13 cellular contexts compared by ENCODE assay signal in genomic region chrX:57282568-57282967, GRCh38. TPM values are rescaled to one million over a fixed set of nuclear protein-coding genes. Genes with fewer than 3 reads are reported as not detected.
DNase-seq lines count a peak whose midpoint lies in the region; ATAC-seq and TF ChIP-seq lines count a peak whose summit lies in the region.
"Had no signal": no experiment of that assay in that cellular context is flagged by ENCODE, and none has a peak within 500 bp of the region (broad histone marks: within the 10 kb centered on the region; RNA-seq: fewer than 3 reads in every experiment).

No MANE protein-coding gene starts in this region.

- peak overlapping the region; percentile 61 for H3K27ac Mint-ChIP-seq in activated T-helper 17 cell treated with anti-CD3 and anti-CD28 coated beads, Interleukin-2, amount 50 U/mL, for 72 hours

- H3K36me3 Mint-ChIP-seq in activated T-helper 17 cell treated with anti-CD3 and anti-CD28 coated beads, Interleukin-2, amount 50 U/mL, for 72 hours (ENCODE audit: low read depth): no peaks in the 10 kb centered on the region

- CTCF ChIA-PET in SK-N-SH (lab: Yijun Ruan, JAX): no interaction called here

- H3K79me2 ChIP-seq in DND-41 (ENCODE audit: insufficient read depth, low read length) (no peaks in the 10 kb centered on the region), SK-N-SH (ENCODE audit: insufficient read depth) (no peaks in the 10 kb centered on the region)

- peak overlapping the region; percentile 54 for H3K4me3 Mint-ChIP-seq in activated T-helper 17 cell treated with anti-CD3 and anti-CD28 coated beads, Interleukin-2, amount 50 U/mL, for 72 hours

- DNase-seq in Ammon's horn (ENCODE audit: low spot score) (peak; percentile 2), DND-41 (no peak), NCI-H748 (lab: John Stamatoyannopoulos, UW; ENCODE audit: unreplicated experiment) (peak; percentile 46), SK-N-SH (no peak)
- DNase-seq in stimulated activated CD4-positive, alpha-beta T cell treated with anti-CD3 and anti-CD28 coated beads, Interleukin-15, amount 100 ng/mL, for 24 hours: no peak
- DNase-seq: brain microvascular endothelial cell, left lung, NCI-H1417 treated with DMSO at 0.1 percent for 48 hours, Peyer's patch had no signal

- H3K9me3 Mint-ChIP-seq in activated T-helper 17 cell treated with anti-CD3 and anti-CD28 coated beads, Interleukin-2, amount 50 U/mL, for 72 hours: no peaks in the 10 kb centered on the region

- H2AFZ ChIP-seq in DND-41 (ENCODE audit: low read depth, low read length) (peak overlapping the region; percentile 52), SK-N-SH (ENCODE audit: low read depth) (no peak overlapping the region)

- H3K4me2 ChIP-seq in DND-41 (ENCODE audit: insufficient read depth, low read length) (no peak overlapping the region), SK-N-SH (no peak overlapping the region)

- WGBS in SK-N-SH (ENCODE audit: low lambda C conversion rate): 15% methylated on average over 4 of the region's 4 CpGs

- peaks cover 16% of the 10 kb centered on the region for H3K4me1 ChIP-seq in DND-41 (ENCODE audit: insufficient read depth, low read length)
- no peaks in the 10 kb centered on the region; a peak in 1 of 4 replicates for H3K4me1 ChIP-seq in SK-N-SH (ENCODE audit: control insufficient read depth in 1 of 2, insufficient read depth in 2 of 2, low read depth in 1 of 2, low read length in 1 of 2)
- H3K4me1 ChIP-seq: left lung, Peyer's patch, suprapubic skin had no signal

- ATAC-seq in DND-41 (ENCODE audit: insufficient read depth, low read depth) (peak; percentile 37; the same call in 1 of the 3 replicates), HG03469 (IDR thresholded peaks at IDR 0.05; ENCODE audit: unreplicated experiment) (no peak), GM19397 (IDR thresholded peaks at IDR 0.05; ENCODE audit: unreplicated experiment) (no peak)
- peak; percentile 3 for ATAC-seq in activated T-helper 17 cell treated with anti-CD3 and anti-CD28 coated beads, Interleukin-2, amount 50 U/mL, for 72 hours (replicated peaks)
- ATAC-seq: left lung had no signal

- POLR2A ChIA-PET in SK-N-SH (lab: Yijun Ruan, JAX): no interaction called here

- no peaks in the 10 kb centered on the region for H4K20me1 ChIP-seq in DND-41 (ENCODE audit: insufficient read depth, low read length)
- H4K20me1 ChIP-seq in SK-N-SH (ENCODE audit: insufficient read depth): no peaks in the 10 kb centered on the region

- no peak for TF ChIP-seq EP300 in SK-N-SH (IDR thresholded peaks at IDR 0.05; ENCODE audit: borderline replicate concordance in 1 of 2, low read depth in 1 of 2, low read length in 1 of 2)

- no peaks in the 10 kb centered on the region for H3K27me3 Mint-ChIP-seq in activated T-helper 17 cell treated with anti-CD3 and anti-CD28 coated beads, Interleukin-2, amount 50 U/mL, for 72 hours

- H3K27ac ChIP-seq in DND-41 (ENCODE audit: low read length) (peak overlapping the region; percentile 52; the same call in 1 of the 2 replicates), SK-N-SH (ENCODE audit: low read depth in 2 of 2, low read length in 1 of 2) (no peak overlapping the region)
- H3K27ac ChIP-seq: brain microvascular endothelial cell, left lung, Peyer's patch, suprapubic skin had no signal

- no peaks in the 10 kb centered on the region for H3K9me3 ChIP-seq in DND-41 (ENCODE audit: insufficient read depth, low read length, severe bottlenecking)
- H3K9me3 ChIP-seq in SK-N-SH: no peaks in the 10 kb centered on the region
- H3K9me3 ChIP-seq: Peyer's patch, suprapubic skin had no signal

- no peak for TF ChIP-seq RAD21 in SK-N-SH (IDR thresholded peaks at IDR 0.05; ENCODE audit: low read length)

- no peak overlapping the region for H3K4me3 ChIP-seq in DND-41 (ENCODE audit: low read depth in 1 of 2, low read length in 2 of 2)
- H3K4me3 ChIP-seq in SK-N-SH (ENCODE audit: low read depth in 2 of 2, low read length in 1 of 2): no peak overlapping the region
- H3K4me3 ChIP-seq: left lung, Peyer's patch, suprapubic skin had no signal

- no peaks in the 10 kb centered on the region for H3F3A ChIP-seq in SK-N-SH (replicated peaks; ENCODE audit: insufficient read depth)

- H3K36me3 ChIP-seq in DND-41 (ENCODE audit: insufficient read depth, low read length): no peaks in the 10 kb centered on the region
- no peaks in the 10 kb centered on the region for H3K36me3 ChIP-seq in SK-N-SH (replicated peaks in 1 of 2; ENCODE audit: control insufficient read depth in 1 of 2, insufficient read depth in 2 of 2, low read length in 1 of 2)
- H3K36me3 ChIP-seq: brain microvascular endothelial cell, left lung, Peyer's patch, suprapubic skin had no signal

- H3K27me3 ChIP-seq in DND-41 (ENCODE audit: insufficient read depth, low read length, poor library complexity): no peaks in the 10 kb centered on the region
- no peaks in the 10 kb centered on the region; the same call in 1 of the 2 replicates for H3K27me3 ChIP-seq in SK-N-SH (ENCODE audit: insufficient read depth)
- H3K27me3 ChIP-seq: brain microvascular endothelial cell, left lung, Peyer's patch, suprapubic skin had no signal

- peaks cover 17% of the 10 kb centered on the region for H3K4me1 Mint-ChIP-seq in activated T-helper 17 cell treated with anti-CD3 and anti-CD28 coated beads, Interleukin-2, amount 50 U/mL, for 72 hours

- no peak overlapping the region for H3K9ac ChIP-seq in DND-41 (ENCODE audit: low read depth, low read length)
- no peak overlapping the region for H3K9ac ChIP-seq in SK-N-SH

- TF ChIP-seq CTCF in DND-41 (IDR thresholded peaks at IDR 0.05; ENCODE audit: borderline replicate concordance, extremely low read depth, low read length, poor library complexity, severe bottlenecking) (peak; percentile 44), SK-N-SH (IDR thresholded peaks at IDR 0.05) (no peak)

- no peaks in the 10 kb centered on the region for H3K9me2 ChIP-seq in SK-N-SH

TF ChIP-seq in SK-N-SH, 30 proteins besides CTCF, POLR2A, EP300 and RAD21:
- no peak for TF ChIP-seq GABPA (IDR thresholded peaks at IDR 0.05; ENCODE audit: low read depth)
- no peak for TF ChIP-seq SMC3 (IDR thresholded peaks at IDR 0.05; ENCODE audit: low read depth, low read length)
- no peak for TF ChIP-seq IRF3 (IDR thresholded peaks at IDR 0.05; ENCODE audit: low read depth, low read length)
- TF ChIP-seq RFX5 (IDR thresholded peaks at IDR 0.05; ENCODE audit: low read length): no peak

RNA-seq across cellular contexts. Expression of gene FAAH2, which starts 3.9 kb away (rescaled TPM):
- total RNA-seq in activated T-helper 17 cell treated with anti-CD3 and anti-CD28 coated beads, Interleukin-2, amount 50 U/mL, for 72 hours: 10 to 100 TPM in 1 of 2 donors, 1 to 10 TPM in 1; 3.9 to 13.2 TPM
- polyA plus RNA-seq in SK-N-SH (2012; rRNA removed): 0.05 and 0.23 TPM in 2 replicates
- polyA plus RNA-seq in SK-N-SH (2012; cell fraction: cytosol; rRNA removed): 0.05 and 0.09 TPM in 2 replicates
- polyA plus RNA-seq in SK-N-SH (2012; cell fraction: nucleus; rRNA removed): 0.47 and 0.79 TPM in 2 replicates

Comparison
In these comparisons a context has a peak if more than half of its experiments do, and no peak if none do; other contexts are left out.
1. DNase-seq: peak in Ammon's horn (single experiment) and NCI-H748 (single experiment); none in DND-41 (single experiment), stimulated activated CD4-positive, alpha-beta T cell treated with anti-CD3 and anti-CD28 coated beads, Interleukin-15, amount 100 ng/mL, for 24 hours (single experiment) and SK-N-SH (single experiment).
2. ATAC-seq: peak in DND-41 (single experiment) and activated T-helper 17 cell treated with anti-CD3 and anti-CD28 coated beads, Interleukin-2, amount 50 U/mL, for 72 hours (single experiment); none in HG03469 (single experiment) and GM19397 (single experiment).